Comparison of ENCODE assay signal across 8 cellular contexts in the genomic region with DNA sequence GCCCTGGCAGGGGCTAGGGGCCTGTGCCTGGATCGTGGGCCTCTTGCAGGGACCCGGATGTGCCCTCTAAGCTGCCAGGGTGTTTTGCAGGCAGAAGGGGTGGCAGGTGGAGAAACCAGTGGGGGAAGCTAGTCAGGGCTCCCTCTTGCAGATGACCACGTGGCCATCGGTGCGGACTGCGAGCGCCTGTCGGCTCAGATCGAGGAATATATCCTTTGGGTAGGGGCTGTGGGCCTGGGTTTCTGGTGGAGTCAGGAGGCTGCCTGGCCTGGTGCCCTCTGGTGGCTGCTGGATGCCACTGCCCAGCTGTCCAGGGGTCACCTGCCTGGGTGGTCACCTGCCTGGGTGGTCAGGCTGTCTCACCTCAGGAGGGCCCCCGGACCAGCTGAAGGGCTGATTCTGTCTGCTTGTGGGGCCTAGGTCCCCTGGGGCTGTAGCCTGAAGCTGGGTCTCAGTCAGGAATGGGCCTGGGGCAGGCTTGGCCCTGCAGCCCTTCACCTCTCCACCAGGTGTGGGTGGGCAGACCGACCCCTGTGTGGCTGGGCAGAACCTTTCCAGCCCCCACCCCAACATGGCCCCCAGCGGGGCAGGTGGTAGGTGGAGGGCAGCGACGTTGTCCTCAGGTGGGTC. TPM values are rescaled to one million over a fixed set of nuclear protein-coding genes. Genes with fewer than 3 reads are reported as not detected.
A peak's percentile ranks its signal among the peaks of the same experiment; 100 is the strongest.
DNase-seq lines count a peak whose midpoint lies in the region; ATAC-seq and TF ChIP-seq lines count a peak whose summit lies in the region.

No MANE protein-coding gene starts in this region.

- H3K27ac ChIP-seq in AG04450 (ENCODE audit: low read depth, low read length) (no peak overlapping the region), WERI-Rb-1 (no peak overlapping the region)

- TF ChIP-seq CTCF in AG04450 (IDR thresholded peaks at IDR 0.05; ENCODE audit: low read depth, low read length), result peak; percentile 72
- peak; percentile 86 for TF ChIP-seq CTCF in GM12873 (IDR thresholded peaks at IDR 0.05; ENCODE audit: insufficient read depth, low read depth, low read length, missing control alignments)
- peak; percentile 87 for TF ChIP-seq CTCF in WERI-Rb-1 (IDR thresholded peaks at IDR 0.05; ENCODE audit: low read depth, low read length)

- ATAC-seq in HG03196 (IDR thresholded peaks at IDR 0.05; ENCODE audit: unreplicated experiment) (no peak), HG03442 (IDR thresholded peaks at IDR 0.05; ENCODE audit: unreplicated experiment) (no peak), GM18858 (IDR thresholded peaks at IDR 0.05; ENCODE audit: unreplicated experiment) (no peak)

- CTCF ChIA-PET in AG04450 (lab: Charles Lee), result interaction anchor here (0.7 kb wide), 1 partner anchor 9 kb away, joined by 4 read pairs; no protein-coding TSS in a partner anchor

- POLR2A ChIA-PET in AG04450 (lab: Yijun Ruan, JAX), result no interaction called here

- H3K27me3 ChIP-seq in AG04450 (ENCODE audit: control insufficient read depth, insufficient read depth, low read length), result no peaks in the 10 kb centered on the region
- no peaks in the 10 kb centered on the region for H3K27me3 ChIP-seq in WERI-Rb-1 (ENCODE audit: insufficient read depth, low read depth, severe bottlenecking)

- no peaks in the 10 kb centered on the region for H3K36me3 ChIP-seq in WERI-Rb-1

- H3K9me3 ChIP-seq in AG04450 (ENCODE audit: control insufficient read depth, insufficient read depth, low read length) (no peaks in the 10 kb centered on the region; the same call in 1 of the 2 replicates), WERI-Rb-1 (ENCODE audit: severe bottlenecking) (no peaks in the 10 kb centered on the region)

- H3K4me3 ChIP-seq in AG04450 (ENCODE audit: low read depth, low read length), result no peak overlapping the region
- H3K4me3 ChIP-seq in WERI-Rb-1 (ENCODE audit: low read depth, low read length), result no peak overlapping the region

- no peak for DNase-seq in AG04450 (ENCODE audit: low read depth, low spot score)
- peak; percentile 53 for DNase-seq in WERI-Rb-1
- DNase-seq in iPS-NIHi11 (ENCODE audit: low spot score), result peak; percentile 93
- no peak for DNase-seq in GM19238 (ENCODE audit: insufficient read length, low spot score)

RNA-seq across cellular contexts. Expression of a gene that starts 6.7 kb away (rescaled TPM):
- polyA plus RNA-seq in AG04450 (2011; rRNA removed), result 12.8 and 18.0 TPM in 2 replicates
- 11.7 and 19.6 TPM in 2 replicates for polyA minus RNA-seq in AG04450 (2011; rRNA and poly(A)+ RNA removed)

RNA-seq across cellular contexts. Expression of a gene that starts 9.6 kb away (rescaled TPM):
- 7.5 and 9.3 TPM in 2 replicates for polyA plus RNA-seq in AG04450 (2011; rRNA removed)
- 5.5 and 8.3 TPM in 2 replicates for polyA minus RNA-seq in AG04450 (2011; rRNA and poly(A)+ RNA removed)

RNA-seq across cellular contexts. Expression of a gene that starts 10.2 kb away (rescaled TPM):
- polyA plus RNA-seq in AG04450 (2011; rRNA removed), result 0.86 and 1.1 TPM in 2 replicates
- polyA minus RNA-seq in AG04450 (2011; rRNA and poly(A)+ RNA removed), result 1.2 and 1.7 TPM in 2 replicates

RNA-seq across cellular contexts. Expression of a gene that starts 14.5 kb away (rescaled TPM):
- not detected in 2 replicates for polyA plus RNA-seq in AG04450 (2011; rRNA removed)
- not detected in 2 replicates for polyA minus RNA-seq in AG04450 (2011; rRNA and poly(A)+ RNA removed)

RNA-seq across cellular contexts. Expression of a gene that starts 20.3 kb away (rescaled TPM):
- polyA plus RNA-seq in AG04450 (2011; rRNA removed), result not detected in 2 replicates
- polyA minus RNA-seq in AG04450 (2011; rRNA and poly(A)+ RNA removed), result not detected in 2 replicates

Comparison
In these comparisons a context has a peak if more than half of its experiments do, and no peak if none do; other contexts are left out.
1. DNase-seq: peak in WERI-Rb-1 (single experiment) and iPS-NIHi11 (single experiment); none in AG04450 (single experiment) and GM19238 (single experiment).
2. Peak in every context shown above with its lines, with median percentiles within 50 percentile points of each other: CTCF ChIP-seq.